In the genomic region with DNA sequence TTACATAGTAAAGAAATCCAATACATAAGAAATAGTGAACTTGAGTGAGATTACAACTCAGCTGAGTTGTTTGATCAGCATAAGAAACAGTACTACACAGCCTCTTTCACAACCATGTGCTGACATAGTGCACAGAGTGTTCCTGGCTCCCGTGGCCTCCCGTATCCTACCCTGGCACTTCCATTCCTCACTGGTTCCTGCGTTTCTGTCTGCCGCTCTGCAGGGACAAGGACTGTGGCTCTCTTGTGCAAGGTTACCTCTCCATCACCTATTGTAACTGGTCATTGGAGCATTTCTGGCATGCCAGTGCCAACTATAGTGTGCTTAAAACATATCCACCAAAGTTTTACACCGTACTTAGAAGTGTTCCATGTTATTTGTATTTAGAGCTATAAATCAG, we compare ENCODE assay signal across 1 cellular context.
TF ChIP-seq lines count a peak whose summit lies in the region.

No MANE protein-coding gene starts in this region.

TF ChIP-seq in K562, 482 proteins besides CTCF, POLR2A, EP300 and RAD21:
- TF ChIP-seq, protein P1, sequence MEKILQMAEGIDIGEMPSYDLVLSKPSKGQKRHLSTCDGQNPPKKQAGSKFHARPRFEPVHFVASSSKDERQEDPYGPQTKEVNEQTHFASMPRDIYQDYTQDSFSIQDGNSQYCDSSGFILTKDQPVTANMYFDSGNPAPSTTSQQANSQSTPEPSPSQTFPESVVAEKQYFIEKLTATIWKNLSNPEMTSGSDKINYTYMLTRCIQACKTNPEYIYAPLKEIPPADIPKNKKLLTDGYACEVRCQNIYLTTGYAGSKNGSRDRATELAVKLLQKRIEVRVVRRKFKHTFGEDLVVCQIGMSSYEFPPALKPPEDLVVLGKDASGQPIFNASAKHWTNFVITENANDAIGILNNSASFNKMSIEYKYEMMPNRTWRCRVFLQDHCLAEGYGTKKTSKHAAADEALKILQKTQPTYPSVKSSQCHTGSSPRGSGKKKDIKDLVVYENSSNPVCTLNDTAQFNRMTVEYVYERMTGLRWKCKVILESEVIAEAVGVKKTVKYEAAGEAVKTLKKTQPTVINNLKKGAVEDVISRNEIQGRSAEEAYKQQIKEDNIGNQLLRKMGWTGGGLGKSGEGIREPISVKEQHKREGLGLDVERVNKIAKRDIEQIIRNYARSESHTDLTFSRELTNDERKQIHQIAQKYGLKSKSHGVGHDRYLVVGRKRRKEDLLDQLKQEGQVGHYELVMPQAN (IDR thresholded peaks at IDR 0.05; ENCODE audit: borderline replicate concordance) = no peak
- TF ChIP-seq ZNF644 (tag; IDR thresholded peaks at IDR 0.05; ENCODE audit: low read depth) = no peak
- no peak for TF ChIP-seq KDM4B (IDR thresholded peaks at IDR 0.05; ENCODE audit: borderline replicate concordance in 2 of 2, low read depth in 1 of 2)
- no peak for TF ChIP-seq BRD4 (IDR thresholded peaks at IDR 0.05)
- TF ChIP-seq SLC30A9 (CRISPR knock-in tag; IDR thresholded peaks at IDR 0.05) = no peak
- TF ChIP-seq FOXA1 (IDR thresholded peaks at IDR 0.05; ENCODE audit: borderline replicate concordance) = no peak
- TF ChIP-seq, protein P2, sequence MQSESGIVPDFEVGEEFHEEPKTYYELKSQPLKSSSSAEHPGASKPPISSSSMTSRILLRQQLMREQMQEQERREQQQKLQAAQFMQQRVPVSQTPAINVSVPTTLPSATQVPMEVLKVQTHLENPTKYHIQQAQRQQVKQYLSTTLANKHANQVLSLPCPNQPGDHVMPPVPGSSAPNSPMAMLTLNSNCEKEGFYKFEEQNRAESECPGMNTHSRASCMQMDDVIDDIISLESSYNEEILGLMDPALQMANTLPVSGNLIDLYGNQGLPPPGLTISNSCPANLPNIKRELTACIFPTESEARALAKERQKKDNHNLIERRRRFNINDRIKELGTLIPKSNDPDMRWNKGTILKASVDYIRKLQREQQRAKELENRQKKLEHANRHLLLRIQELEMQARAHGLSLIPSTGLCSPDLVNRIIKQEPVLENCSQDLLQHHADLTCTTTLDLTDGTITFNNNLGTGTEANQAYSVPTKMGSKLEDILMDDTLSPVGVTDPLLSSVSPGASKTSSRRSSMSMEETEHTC (IDR thresholded peaks at IDR 0.05) = no peak
- TF ChIP-seq, protein P3, sequence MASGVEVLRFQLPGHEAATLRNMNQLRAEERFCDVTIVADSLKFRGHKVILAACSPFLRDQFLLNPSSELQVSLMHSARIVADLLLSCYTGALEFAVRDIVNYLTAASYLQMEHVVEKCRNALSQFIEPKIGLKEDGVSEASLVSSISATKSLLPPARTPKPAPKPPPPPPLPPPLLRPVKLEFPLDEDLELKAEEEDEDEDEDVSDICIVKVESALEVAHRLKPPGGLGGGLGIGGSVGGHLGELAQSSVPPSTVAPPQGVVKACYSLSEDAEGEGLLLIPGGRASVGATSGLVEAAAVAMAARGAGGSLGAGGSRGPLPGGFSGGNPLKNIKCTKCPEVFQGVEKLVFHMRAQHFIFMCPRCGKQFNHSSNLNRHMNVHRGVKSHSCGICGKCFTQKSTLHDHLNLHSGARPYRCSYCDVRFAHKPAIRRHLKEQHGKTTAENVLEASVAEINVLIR (CRISPR knock-in tag; IDR thresholded peaks at IDR 0.05) = no peak
- TF ChIP-seq ZNF165 (CRISPR knock-in tag; IDR thresholded peaks at IDR 0.05; ENCODE audit: borderline replicate concordance) = no peak
- TF ChIP-seq ZNF507 (tag; conservative IDR thresholded peaks at IDR 0.05) = no peak
- TF ChIP-seq ZNF444 (CRISPR knock-in tag; IDR thresholded peaks at IDR 0.05) = no peak
- TF ChIP-seq ZNF212 (CRISPR knock-in tag; IDR thresholded peaks at IDR 0.05) = no peak
- no peak for TF ChIP-seq C11orf30 (IDR thresholded peaks at IDR 0.05; ENCODE audit: low read depth)
